1 cellular context compared by ENCODE assay signal in the genomic region with DNA sequence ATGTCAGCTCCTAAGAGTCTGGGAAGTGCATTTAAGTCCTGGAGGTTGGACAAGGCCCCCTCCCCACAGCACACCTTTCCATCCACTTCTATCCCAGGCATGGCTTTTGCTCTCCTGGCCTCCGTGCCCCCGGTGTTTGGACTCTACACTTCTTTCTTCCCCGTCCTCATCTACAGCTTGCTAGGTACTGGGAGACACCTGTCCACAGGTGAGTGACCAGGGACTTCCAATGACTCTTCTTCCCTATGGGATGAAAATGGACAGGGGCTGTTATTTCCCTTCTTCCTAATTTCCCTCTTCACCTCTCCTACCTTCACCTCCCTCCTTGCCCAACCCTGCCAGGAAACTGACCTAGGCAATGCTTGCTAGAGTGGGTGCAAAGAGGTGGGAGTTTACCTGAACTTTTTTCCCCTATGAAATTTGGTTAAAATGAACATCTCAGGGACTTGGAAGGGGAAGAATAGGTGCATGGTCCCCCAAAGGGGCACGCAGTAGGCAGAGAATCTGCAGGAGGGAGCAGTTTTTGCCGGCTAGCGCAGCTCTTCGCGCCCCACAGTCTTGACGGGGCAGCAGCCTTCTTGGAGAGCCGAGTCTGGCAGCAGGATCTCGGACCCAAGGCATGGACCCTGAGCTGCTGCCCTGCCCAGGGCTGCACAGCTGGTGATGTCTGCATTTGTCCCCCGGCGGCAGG.
TF ChIP-seq lines count a peak whose summit lies in the region.

No MANE protein-coding gene starts in this region.

TF ChIP-seq in GM23338, 12 proteins besides CTCF, POLR2A, EP300 and RAD21:
- TF ChIP-seq CREB1 (CRISPR knock-in tag; IDR thresholded peaks at IDR 0.05; ENCODE audit: low read depth) (no peak), EZH2 (IDR thresholded peaks at IDR 0.05; ENCODE audit: low read depth, unreplicated experiment) (peak; percentile 70)
